In genomic region chr3:133805702-133806475, GRCh38 we compare ENCODE assay signal across 8 cellular contexts. TPM values are rescaled to one million over a fixed set of nuclear protein-coding genes. Genes with fewer than 3 reads are reported as not detected.
A peak's percentile ranks its signal among the peaks of the same experiment; 100 is the strongest.
DNase-seq lines count a peak whose midpoint lies in the region; ATAC-seq lines count a peak whose summit lies in the region.

Gene SRPRB, plus strand, starts transcription at chr3:133805815. Its CDS starts 34 bp downstream, at chr3:133805849.

- H3K79me2 ChIP-seq in mesendoderm (ENCODE audit: control insufficient read depth, insufficient read depth, low read length) = peaks cover 3% of the 10 kb centered on the region

- no CpG with 5 or more reads among the region's 53 CpGs for WGBS in mesendoderm (ENCODE audit: extremely low coverage, insufficient coverage, low lambda C conversion rate)

- peaks cover 6% of the 10 kb centered on the region for H3K79me1 ChIP-seq in mesendoderm (ENCODE audit: low read length)

- H3K9me3 ChIP-seq in endocrine pancreas (ENCODE audit: control insufficient read depth, low read length) = no peaks in the 10 kb centered on the region

- DNase-seq in Caki2 (ENCODE audit: low read depth) (peak; percentile 83), HUDEP-2 (lab: John Stamatoyannopoulos, UW; ENCODE audit: unreplicated experiment in 76 of 76) (peak in 75 of 76 experiments; percentile 30 to 94 (median 84)), NOMO-1 treated with dmso at 0.1 percent for 144 hours (lab: John Stamatoyannopoulos, UW; ENCODE audit: unreplicated experiment) (peak; percentile 96), mesendoderm (peak; percentile 96)
- DNase-seq in activated CD8-positive, alpha-beta memory T cell treated with anti-CD3 and anti-CD28 coated beads for 48 hours (ENCODE audit: low read depth in 2 of 3, low spot score in 2 of 3) = peak; percentile 82 to 92 (median 88)
- peak; percentile 93 for DNase-seq in stimulated activated CD8-positive, alpha-beta memory T cell treated with anti-CD3 and anti-CD28 coated beads, Interleukin-12 subunit alpha, Interleukin-12 subunit beta, amount 100 ng/mL, for 4 hours (ENCODE audit: low read depth)

- H4K5ac ChIP-seq in mesendoderm (ENCODE audit: low read length) = no peak within 1 kb of the TSS

- peak within 1 kb of the TSS; percentile 97 for H3K56ac ChIP-seq in mesendoderm (ENCODE audit: low read length)

- ATAC-seq in GM21390 (IDR thresholded peaks at IDR 0.05; ENCODE audit: unreplicated experiment) = peak; percentile 99

- H3K9ac ChIP-seq in endocrine pancreas (ENCODE audit: control insufficient read depth, insufficient read depth, low read length) = peak within 1 kb of the TSS; percentile 75
- peak within 1 kb of the TSS; percentile 81 for H3K9ac ChIP-seq in mesendoderm (ENCODE audit: low read length)

- no peak within 1 kb of the TSS for H2BK5ac ChIP-seq in mesendoderm (ENCODE audit: low read length)

- H2BK15ac ChIP-seq in mesendoderm (replicated peaks; ENCODE audit: low read depth) = no peak within 1 kb of the TSS

- no peaks in the 10 kb centered on the region for H3K36me3 ChIP-seq in endocrine pancreas (ENCODE audit: control insufficient read depth, insufficient read depth, low read length)
- H3K36me3 ChIP-seq in mesendoderm (ENCODE audit: control insufficient read depth, insufficient read depth, low read length) = no peaks in the 10 kb centered on the region

- H2AK5ac ChIP-seq in mesendoderm (ENCODE audit: low read length) = no peak within 1 kb of the TSS

- no peak within 1 kb of the TSS for H3K27ac ChIP-seq in mesendoderm (ENCODE audit: low read depth, low read length)

- H3K4me1 ChIP-seq in endocrine pancreas (ENCODE audit: control insufficient read depth, insufficient read depth, low read length) = peaks cover 5% of the 10 kb centered on the region
- peaks cover 1% of the 10 kb centered on the region for H3K4me1 ChIP-seq in mesendoderm (ENCODE audit: control insufficient read depth, low read depth, low read length)

- H3K23ac ChIP-seq in mesendoderm (ENCODE audit: low read length) = no peak within 1 kb of the TSS

- no peak within 1 kb of the TSS for H2BK120ac ChIP-seq in mesendoderm (ENCODE audit: low read depth, low read length)

- in situ Hi-C loops in Caki2 (cut with HindIII; ENCODE audit: low pct_unique_long_range_greater_than_20kb, low sequenced_read_pairs) = no loop called here

- H3K18ac ChIP-seq in mesendoderm (ENCODE audit: low read length) = no peak within 1 kb of the TSS

- H3K4me2 ChIP-seq in mesendoderm (ENCODE audit: low read length) = peak within 1 kb of the TSS; percentile 96

- H4K8ac ChIP-seq in mesendoderm (ENCODE audit: low read depth, low read length) = no peak within 1 kb of the TSS

- H3K4me3 ChIP-seq in endocrine pancreas (ENCODE audit: control insufficient read depth, insufficient read depth, low read length) (peak within 1 kb of the TSS; percentile 91), mesendoderm (ENCODE audit: low read length) (peak within 1 kb of the TSS; percentile 82)

- H3K4ac ChIP-seq in mesendoderm (ENCODE audit: low read depth, low read length) = peak within 1 kb of the TSS; percentile 29

- no peaks in the 10 kb centered on the region for H3K27me3 ChIP-seq in endocrine pancreas (ENCODE audit: control insufficient read depth, insufficient read depth, low read length)
- H3K27me3 ChIP-seq in mesendoderm (ENCODE audit: insufficient read depth, low read length, poor library complexity) = no peaks in the 10 kb centered on the region

RNA-seq across cellular contexts. Expression of gene SRPRB, which starts in this region (rescaled TPM):
- 85.9 and 96.3 TPM in 2 replicates for total RNA-seq in Caki2 (2014; rRNA removed; shearing (Covaris generic); ENCODE audit: low replicate concordance)
- polyA plus RNA-seq in mesendoderm (2013, experiment 1 of 2) = 23.6 TPM
- polyA plus RNA-seq in mesendoderm (2013, experiment 2 of 2) = 24.1 TPM
